ENCODE assay signal across 20 cellular contexts in genomic region chr4:165540206-165540865, GRCh38.
"Had no signal": no experiment of that assay in that cellular context is flagged by ENCODE, and none has a peak within 500 bp of the region (broad histone marks: within the 10 kb centered on the region; RNA-seq: fewer than 3 reads in every experiment).

No MANE protein-coding gene starts in this region.

- H3K9me3 Mint-ChIP-seq: activated naive CD8-positive, alpha-beta T cell treated with anti-CD3 and anti-CD28 coated beads, Interleukin-2, amount 50 U/mL, for 24 hours; memory B cell; stimulated activated naive CD8-positive, alpha-beta T cell treated with anti-CD3 and anti-CD28 coated beads, Interleukin-15, Interleukin-2, amounts not matched to agents 100 ng/mL and 50 ng/mL, for 24 hours; T-cell had no signal

- H3K4me3 Mint-ChIP-seq: activated naive CD8-positive, alpha-beta T cell treated with anti-CD3 and anti-CD28 coated beads, Interleukin-2, amount 50 U/mL, for 24 hours; memory B cell; neural crest cell; stimulated activated naive CD8-positive, alpha-beta T cell treated with anti-CD3 and anti-CD28 coated beads, Interleukin-15, Interleukin-2, amounts not matched to agents 100 ng/mL and 50 ng/mL, for 24 hours; T-cell had no signal

- ATAC-seq: activated naive CD8-positive, alpha-beta T cell treated with anti-CD3 and anti-CD28 coated beads, Interleukin-2, amount 50 U/mL, for 24 hours; foreskin keratinocyte; left lobe of liver; T-cell had no signal

- DNase-seq: activated gamma-delta T cell; activated naive CD8-positive, alpha-beta T cell treated with anti-CD3 and anti-CD28 coated beads, Interleukin-2, amount 50 U/mL, for 24 hours; activated T-cell treated with anti-CD3 and anti-CD28 coated beads, Interleukin-2, amount 50 U/mL, for 1 hour; effector CD4-positive, alpha-beta T cell; foreskin keratinocyte; head of caudate nucleus; ovary; stimulated activated CD4-positive, alpha-beta T cell treated with anti-CD3 and anti-CD28 coated beads, Interleukin-2, amount 100 ng/mL, for 48 hours; T-cell; T1000 had no signal

- H3K27ac ChIP-seq: coronary artery, foreskin keratinocyte, ovary, thoracic aorta, VCaP had no signal

- H3K27ac Mint-ChIP-seq: activated naive CD8-positive, alpha-beta T cell treated with anti-CD3 and anti-CD28 coated beads, Interleukin-2, amount 50 U/mL, for 24 hours; memory B cell; stimulated activated naive CD8-positive, alpha-beta T cell treated with anti-CD3 and anti-CD28 coated beads, Interleukin-15, Interleukin-2, amounts not matched to agents 100 ng/mL and 50 ng/mL, for 24 hours; T-cell had no signal

- H3K9me3 ChIP-seq: ovary, thoracic aorta had no signal

- H3K4me1 Mint-ChIP-seq: activated naive CD8-positive, alpha-beta T cell treated with anti-CD3 and anti-CD28 coated beads, Interleukin-2, amount 50 U/mL, for 24 hours; memory B cell; T-cell had no signal

- H3K27me3 ChIP-seq: foreskin keratinocyte, ovary had no signal

- H3K4me3 ChIP-seq: coronary artery, ovary, thoracic aorta had no signal

- H3K4me1 ChIP-seq: foreskin keratinocyte had no signal

- FAIRE-seq: astrocyte, endothelial cell of umbilical vein, islet of Langerhans had no signal

- H3K36me3 ChIP-seq: ovary, thoracic aorta had no signal

- H3K36me3 Mint-ChIP-seq: memory B cell, T-cell had no signal
